In genomic region chr15:23846218-23846617, GRCh38 we compare ENCODE assay signal across 28 cellular contexts.
"Had no signal": no experiment of that assay in that cellular context is flagged by ENCODE, and none has a peak within 500 bp of the region (broad histone marks: within the 10 kb centered on the region; RNA-seq: fewer than 3 reads in every experiment).

No MANE protein-coding gene starts in this region.

- ATAC-seq: effector memory CD8-positive, alpha-beta T cell; esophagus mucosa; foreskin keratinocyte; gastrocnemius medialis; gastroesophageal sphincter; heart left ventricle; heart right ventricle had no signal

- H2AFZ ChIP-seq: hepatocyte had no signal

- H3K36me3 ChIP-seq: colonic mucosa, esophagus muscularis mucosa, esophagus squamous epithelium, gastrocnemius medialis, gastroesophageal sphincter, heart left ventricle, heart right ventricle had no signal

- H3K27me3 ChIP-seq: colonic mucosa, esophagus muscularis mucosa, esophagus squamous epithelium, foreskin keratinocyte, gastrocnemius medialis, gastroesophageal sphincter, heart left ventricle, heart right ventricle, hepatocyte had no signal

- H3K79me2 ChIP-seq: hepatocyte had no signal

- H3K4me3 ChIP-seq: colonic mucosa, coronary artery, dorsolateral prefrontal cortex, esophagus muscularis mucosa, esophagus squamous epithelium, gastrocnemius medialis, gastroesophageal sphincter, heart left ventricle, heart right ventricle, hepatocyte had no signal

- H3K27ac ChIP-seq: colonic mucosa, coronary artery, dorsolateral prefrontal cortex, epithelial cell of prostate, esophagus muscularis mucosa, esophagus squamous epithelium, foreskin keratinocyte, gastrocnemius medialis, gastroesophageal sphincter, heart left ventricle, heart right ventricle, hepatocyte had no signal

- H3K4me1 ChIP-seq: colonic mucosa, esophagus muscularis mucosa, esophagus squamous epithelium, foreskin keratinocyte, gastrocnemius medialis, gastroesophageal sphincter, heart left ventricle, heart right ventricle had no signal

- H3K9me3 ChIP-seq: colonic mucosa, esophagus squamous epithelium had no signal

- H3K4me2 ChIP-seq: hepatocyte had no signal

- FAIRE-seq: endometrium, endothelial cell of umbilical vein, frontal cortex had no signal

- DNase-seq: colonic mucosa; cortex of kidney; dermis blood vessel endothelial cell; dorsolateral prefrontal cortex; effector CD4-positive, alpha-beta T cell; effector CD8-positive, alpha-beta T cell; effector memory CD4-positive, alpha-beta T cell; effector memory CD8-positive, alpha-beta T cell; endodermal cell; erythroblast; esophagus squamous epithelium; foreskin fibroblast; foreskin keratinocyte; foreskin melanocyte; gastrocnemius medialis; glutamatergic neuron; head of caudate nucleus; heart left ventricle; heart right ventricle had no signal
